In genomic region chr2:190340369-190340768, GRCh38 we compare ENCODE assay signal across 1 cellular context.
TF ChIP-seq lines count a peak whose summit lies in the region.

No MANE protein-coding gene starts in this region.

TF ChIP-seq in HEK293, 187 proteins besides CTCF, POLR2A, EP300 and RAD21 (continued from another document):
- TF ChIP-seq, protein P1, sequence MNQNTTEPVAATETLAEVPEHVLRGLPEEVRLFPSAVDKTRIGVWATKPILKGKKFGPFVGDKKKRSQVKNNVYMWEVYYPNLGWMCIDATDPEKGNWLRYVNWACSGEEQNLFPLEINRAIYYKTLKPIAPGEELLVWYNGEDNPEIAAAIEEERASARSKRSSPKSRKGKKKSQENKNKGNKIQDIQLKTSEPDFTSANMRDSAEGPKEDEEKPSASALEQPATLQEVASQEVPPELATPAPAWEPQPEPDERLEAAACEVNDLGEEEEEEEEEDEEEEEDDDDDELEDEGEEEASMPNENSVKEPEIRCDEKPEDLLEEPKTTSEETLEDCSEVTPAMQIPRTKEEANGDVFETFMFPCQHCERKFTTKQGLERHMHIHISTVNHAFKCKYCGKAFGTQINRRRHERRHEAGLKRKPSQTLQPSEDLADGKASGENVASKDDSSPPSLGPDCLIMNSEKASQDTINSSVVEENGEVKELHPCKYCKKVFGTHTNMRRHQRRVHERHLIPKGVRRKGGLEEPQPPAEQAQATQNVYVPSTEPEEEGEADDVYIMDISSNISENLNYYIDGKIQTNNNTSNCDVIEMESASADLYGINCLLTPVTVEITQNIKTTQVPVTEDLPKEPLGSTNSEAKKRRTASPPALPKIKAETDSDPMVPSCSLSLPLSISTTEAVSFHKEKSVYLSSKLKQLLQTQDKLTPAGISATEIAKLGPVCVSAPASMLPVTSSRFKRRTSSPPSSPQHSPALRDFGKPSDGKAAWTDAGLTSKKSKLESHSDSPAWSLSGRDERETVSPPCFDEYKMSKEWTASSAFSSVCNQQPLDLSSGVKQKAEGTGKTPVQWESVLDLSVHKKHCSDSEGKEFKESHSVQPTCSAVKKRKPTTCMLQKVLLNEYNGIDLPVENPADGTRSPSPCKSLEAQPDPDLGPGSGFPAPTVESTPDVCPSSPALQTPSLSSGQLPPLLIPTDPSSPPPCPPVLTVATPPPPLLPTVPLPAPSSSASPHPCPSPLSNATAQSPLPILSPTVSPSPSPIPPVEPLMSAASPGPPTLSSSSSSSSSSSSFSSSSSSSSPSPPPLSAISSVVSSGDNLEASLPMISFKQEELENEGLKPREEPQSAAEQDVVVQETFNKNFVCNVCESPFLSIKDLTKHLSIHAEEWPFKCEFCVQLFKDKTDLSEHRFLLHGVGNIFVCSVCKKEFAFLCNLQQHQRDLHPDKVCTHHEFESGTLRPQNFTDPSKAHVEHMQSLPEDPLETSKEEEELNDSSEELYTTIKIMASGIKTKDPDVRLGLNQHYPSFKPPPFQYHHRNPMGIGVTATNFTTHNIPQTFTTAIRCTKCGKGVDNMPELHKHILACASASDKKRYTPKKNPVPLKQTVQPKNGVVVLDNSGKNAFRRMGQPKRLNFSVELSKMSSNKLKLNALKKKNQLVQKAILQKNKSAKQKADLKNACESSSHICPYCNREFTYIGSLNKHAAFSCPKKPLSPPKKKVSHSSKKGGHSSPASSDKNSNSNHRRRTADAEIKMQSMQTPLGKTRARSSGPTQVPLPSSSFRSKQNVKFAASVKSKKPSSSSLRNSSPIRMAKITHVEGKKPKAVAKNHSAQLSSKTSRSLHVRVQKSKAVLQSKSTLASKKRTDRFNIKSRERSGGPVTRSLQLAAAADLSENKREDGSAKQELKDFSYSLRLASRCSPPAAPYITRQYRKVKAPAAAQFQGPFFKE (tag by site-specific recombination; IDR thresholded peaks at IDR 0.05; ENCODE audit: borderline replicate concordance), result no peak
- TF ChIP-seq KLF9 (tag by site-specific recombination; IDR thresholded peaks at IDR 0.05; ENCODE audit: low read depth) (no peak), PATZ1 (tag by site-specific recombination; IDR thresholded peaks at IDR 0.05) (0 out of 2 replicates have a peak, but pooled peaks have one; percentile 24), PRDM10 (tag by site-specific recombination; IDR thresholded peaks at IDR 0.05) (0 out of 2 replicates have a peak, but pooled peaks have one; percentile 37), PRDM1 (tag by site-specific recombination; IDR thresholded peaks at IDR 0.05) (no peak), KLF7 (tag by site-specific recombination; IDR thresholded peaks at IDR 0.05; ENCODE audit: borderline replicate concordance) (no peak), HOXC10 (CRISPR knock-in tag; IDR thresholded peaks at IDR 0.05) (no peak), ZNF677 (tag by site-specific recombination; IDR thresholded peaks at IDR 0.05) (no peak), ZNF146 (tag by site-specific recombination; IDR thresholded peaks at IDR 0.05) (no peak), ZSCAN16 (tag by site-specific recombination; IDR thresholded peaks at IDR 0.05) (no peak)
